Comparison of ENCODE assay signal across 1 cellular context in genomic region chr12:64826234-64826633, GRCh38.
TF ChIP-seq lines count a peak whose summit lies in the region.

No MANE protein-coding gene starts in this region.

TF ChIP-seq in WTC11, 78 proteins besides CTCF, POLR2A, EP300 and RAD21 (continued from another document and continues in another):
- TF ChIP-seq MAX (CRISPR knock-in tag; IDR thresholded peaks at IDR 0.05) (peak; percentile 81), GRHL2 (CRISPR knock-in tag; IDR thresholded peaks at IDR 0.05; ENCODE audit: insufficient replicate concordance, severe bottlenecking) (no peak), KAT7 (CRISPR knock-in tag; IDR thresholded peaks at IDR 0.05; ENCODE audit: borderline replicate concordance) (0 out of 2 replicates have a peak, but pooled peaks have one; percentile 44), RELA (CRISPR knock-in tag; IDR thresholded peaks at IDR 0.05; ENCODE audit: borderline replicate concordance) (0 out of 2 replicates have a peak, but pooled peaks have one; percentile 27), IRF1 (CRISPR knock-in tag; IDR thresholded peaks at IDR 0.05) (no peak), USF1 (CRISPR knock-in tag; IDR thresholded peaks at IDR 0.05) (peak; percentile 58; the same call in 1 of the 2 replicates), NFE2L1 (CRISPR knock-in tag; IDR thresholded peaks at IDR 0.05) (peak; percentile 78), ZNF396 (CRISPR knock-in tag; IDR thresholded peaks at IDR 0.05; ENCODE audit: borderline replicate concordance) (no peak), RORB (CRISPR knock-in tag; IDR thresholded peaks at IDR 0.05) (no peak), IRF2 (CRISPR knock-in tag; IDR thresholded peaks at IDR 0.05; ENCODE audit: borderline replicate concordance, low read depth) (no peak), STAT6 (CRISPR knock-in tag; conservative IDR thresholded peaks at IDR 0.05; ENCODE audit: low read depth) (no peak), ZNF423 (CRISPR knock-in tag; IDR thresholded peaks at IDR 0.05) (no peak), CDX4 (CRISPR knock-in tag; IDR thresholded peaks at IDR 0.05; ENCODE audit: borderline replicate concordance) (no peak), ZNF416 (CRISPR knock-in tag; IDR thresholded peaks at IDR 0.05) (no peak), E2F1 (CRISPR knock-in tag; IDR thresholded peaks at IDR 0.05) (no peak), CREB1 (CRISPR knock-in tag; IDR thresholded peaks at IDR 0.05) (no peak), SOX15 (CRISPR knock-in tag; IDR thresholded peaks at IDR 0.05) (no peak), PREB (CRISPR knock-in tag; IDR thresholded peaks at IDR 0.05; ENCODE audit: borderline replicate concordance) (peak; percentile 76; the same call in 1 of the 2 replicates), MLX (CRISPR knock-in tag; IDR thresholded peaks at IDR 0.05) (no peak), ESRRA (CRISPR knock-in tag; IDR thresholded peaks at IDR 0.05; ENCODE audit: borderline replicate concordance) (peak; percentile 70; the same call in 1 of the 2 replicates), ZNF138 (CRISPR knock-in tag; conservative IDR thresholded peaks at IDR 0.05) (no peak), ATF3 (CRISPR knock-in tag; conservative IDR thresholded peaks at IDR 0.05) (no peak), NFATC4 (CRISPR knock-in tag; IDR thresholded peaks at IDR 0.05) (no peak), GABPB1 (CRISPR knock-in tag; IDR thresholded peaks at IDR 0.05) (no peak), TEAD1 (CRISPR knock-in tag; IDR thresholded peaks at IDR 0.05) (peak; percentile 80; the same call in 1 of the 2 replicates), CREM (CRISPR knock-in tag; IDR thresholded peaks at IDR 0.05) (peak; percentile 35; the same call in 1 of the 2 replicates), ARID4B (CRISPR knock-in tag; IDR thresholded peaks at IDR 0.05; ENCODE audit: borderline replicate concordance) (peak; percentile 90), ZNF512 (CRISPR knock-in tag; IDR thresholded peaks at IDR 0.05; ENCODE audit: borderline replicate concordance) (peak; percentile 48; the same call in 1 of the 2 replicates), ERG (CRISPR knock-in tag; IDR thresholded peaks at IDR 0.05) (no peak), ZBTB43 (CRISPR knock-in tag; IDR thresholded peaks at IDR 0.05) (peak; percentile 62; the same call in 1 of the 2 replicates), FOXJ3 (CRISPR knock-in tag; IDR thresholded peaks at IDR 0.05; ENCODE audit: borderline replicate concordance) (no peak), ZNF232 (CRISPR knock-in tag; IDR thresholded peaks at IDR 0.05) (0 out of 2 replicates have a peak, but pooled peaks have one; percentile 60), ATF2 (CRISPR knock-in tag; IDR thresholded peaks at IDR 0.05; ENCODE audit: borderline replicate concordance, low read depth) (no peak), ZNF671 (CRISPR knock-in tag; IDR thresholded peaks at IDR 0.05) (no peak)
